Comparison of ENCODE assay signal across 8 cellular contexts in the genomic region with DNA sequence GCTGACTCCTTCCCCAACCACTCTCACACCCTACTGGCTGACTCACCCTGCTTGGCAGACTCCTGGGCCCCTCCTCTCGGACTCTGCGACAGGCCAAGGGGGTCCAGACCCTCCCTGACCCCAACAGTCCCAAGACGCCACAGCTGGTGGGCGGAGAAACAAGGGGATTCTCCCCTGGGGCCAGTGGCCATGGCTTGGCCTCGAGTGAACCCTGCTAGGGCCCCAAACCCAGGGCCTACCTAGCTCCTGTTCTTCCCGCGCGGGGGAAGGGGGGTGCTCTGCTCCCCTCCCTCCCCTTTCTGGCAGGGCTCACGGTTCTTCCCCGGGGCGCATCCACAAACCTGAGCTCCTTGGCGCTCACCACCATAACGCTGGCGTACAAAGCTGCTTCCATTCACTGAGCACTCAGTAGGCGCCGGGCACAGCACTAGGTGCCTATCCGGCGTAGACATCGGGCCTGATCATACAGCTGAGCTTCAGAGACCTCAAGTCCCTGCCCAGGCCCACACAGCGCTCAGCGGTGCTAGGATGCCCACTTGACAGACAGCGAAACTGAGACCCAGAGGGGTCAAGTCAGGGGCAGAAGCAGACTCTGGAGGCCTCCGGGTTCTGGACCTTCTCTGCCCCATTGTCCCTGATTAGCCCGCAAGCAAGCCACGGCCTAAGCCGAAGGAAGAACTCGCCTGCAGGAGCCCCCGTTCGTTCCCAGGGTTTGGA. TPM values are rescaled to one million over a fixed set of nuclear protein-coding genes. Genes with fewer than 3 reads are reported as not detected.
DNase-seq lines count a peak whose midpoint lies in the region; ATAC-seq and TF ChIP-seq lines count a peak whose summit lies in the region.

No MANE protein-coding gene starts in this region.

- H3K36me3 ChIP-seq in hepatocyte (replicated peaks; ENCODE audit: insufficient read depth, low read depth) (no peaks in the 10 kb centered on the region), spleen (no peaks in the 10 kb centered on the region)

- no peaks in the 10 kb centered on the region for H3K27me3 ChIP-seq in hepatocyte
- no peaks in the 10 kb centered on the region for H3K27me3 ChIP-seq in spleen (replicated peaks in 1 of 7)

- 71% methylated on average over 19 of the region's 29 CpGs for WGBS in hepatocyte (ENCODE audit: low lambda C conversion rate, missing lambda C conversion rate)
- WGBS in spleen, 5 donors = 9 to 26% (median 20%) methylated on average over 11 to 29 of the region's 29 CpGs

- no peaks in the 10 kb centered on the region for H3K9me2 ChIP-seq in hepatocyte (replicated peaks; ENCODE audit: insufficient read depth)

- no peaks in the 10 kb centered on the region for H3K9me3 ChIP-seq in hepatocyte (ENCODE audit: low read depth)
- no peaks in the 10 kb centered on the region for H3K9me3 ChIP-seq in spleen

- intact Hi-C loops in spleen (cut with DNase I; ENCODE audit: low total_unique reads) = no loop called here

- peak overlapping the region; percentile 93 for H3K4me2 ChIP-seq in hepatocyte

- H3K79me2 ChIP-seq in hepatocyte = no peaks in the 10 kb centered on the region

- H3K4me1 ChIP-seq in hepatocyte (ENCODE audit: insufficient read depth) (no peaks in the 10 kb centered on the region), spleen (peaks cover 19 to 71% (median 60%) of the 10 kb centered on the region in 6 donors)

- peak overlapping the region; percentile 93 for H2AFZ ChIP-seq in hepatocyte

- TF ChIP-seq POLR2A in spleen (IDR thresholded peaks at IDR 0.05) (no peak), erythroblast (IDR thresholded peaks at IDR 0.05; ENCODE audit: low read length) (no peak)

- ATAC-seq in GM21515 (IDR thresholded peaks at IDR 0.05; ENCODE audit: unreplicated experiment) = no peak

- peak overlapping the region; percentile 83 for H3K4me3 ChIP-seq in hepatocyte
- peak overlapping the region; percentile 54 to 89 (median 82) for H3K4me3 ChIP-seq in spleen

- no peaks in the 10 kb centered on the region for H4K20me1 ChIP-seq in hepatocyte (ENCODE audit: insufficient read depth, poor library complexity, severe bottlenecking)

- DNase-seq in stimulated activated CD4-positive, alpha-beta T cell treated with anti-CD3 and anti-CD28 coated beads, Interleukin-12 subunit alpha, Interleukin-12 subunit beta, amount 100 ng/mL, for 4 hours = peak; percentile 34
- no peak for DNase-seq in stimulated activated CD4-positive, alpha-beta T cell treated with anti-CD3 and anti-CD28 coated beads, Interleukin-2, amount 100 ng/mL, for 48 hours
- peak; percentile 79 for DNase-seq in activated effector memory CD4-positive, alpha-beta T cell treated with anti-CD3 and anti-CD28 coated beads, Interleukin-2, amount 50 U/mL, for 16 hours
- DNase-seq in hepatocyte (ENCODE audit: low spot score) (no peak), spleen (peak; percentile 86), iPS-NIHi7 (ENCODE audit: extremely low spot score) (no peak), erythroblast (lab: John Stamatoyannopoulos, UW) (no peak)

- no peak for TF ChIP-seq CTCF in hepatocyte (IDR thresholded peaks at IDR 0.05; ENCODE audit: poor library complexity)
- TF ChIP-seq CTCF in spleen (IDR thresholded peaks at IDR 0.05 in 8 of 11, conservative IDR thresholded peaks at IDR 0.05 in 3 of 11) = no peak

- no peak overlapping the region for H3K27ac ChIP-seq in hepatocyte
- peak overlapping the region; percentile 66 to 91 (median 87) for H3K27ac ChIP-seq in spleen

RNA-seq across cellular contexts. Expression of a gene that starts 0.6 kb away (rescaled TPM):
- 10.4 and 15.5 TPM in 2 replicates for total RNA-seq in hepatocyte
- polyA plus RNA-seq in hepatocyte = 13.5 and 18.5 TPM in 2 replicates
- total RNA-seq in spleen = 10 to 100 TPM; 18.8 to 30.4 (median 21.0) TPM
- 10 to 100 TPM; 14.8 to 25.0 (median 24.1) TPM for polyA plus RNA-seq in spleen

Comparison
In these comparisons a context has a peak if more than half of its experiments do, and no peak if none do; other contexts are left out.
1. DNase-seq: peak in stimulated activated CD4-positive, alpha-beta T cell treated with anti-CD3 and anti-CD28 coated beads, Interleukin-12 subunit alpha, Interleukin-12 subunit beta, amount 100 ng/mL, for 4 hours (single experiment), activated effector memory CD4-positive, alpha-beta T cell treated with anti-CD3 and anti-CD28 coated beads, Interleukin-2, amount 50 U/mL, for 16 hours (single experiment) and spleen (single experiment); none in stimulated activated CD4-positive, alpha-beta T cell treated with anti-CD3 and anti-CD28 coated beads, Interleukin-2, amount 100 ng/mL, for 48 hours (0 of 2), hepatocyte (single experiment), iPS-NIHi7 (single experiment) and erythroblast (0 of 2).